ENCODE assay signal across 2 cellular contexts in the genomic region with DNA sequence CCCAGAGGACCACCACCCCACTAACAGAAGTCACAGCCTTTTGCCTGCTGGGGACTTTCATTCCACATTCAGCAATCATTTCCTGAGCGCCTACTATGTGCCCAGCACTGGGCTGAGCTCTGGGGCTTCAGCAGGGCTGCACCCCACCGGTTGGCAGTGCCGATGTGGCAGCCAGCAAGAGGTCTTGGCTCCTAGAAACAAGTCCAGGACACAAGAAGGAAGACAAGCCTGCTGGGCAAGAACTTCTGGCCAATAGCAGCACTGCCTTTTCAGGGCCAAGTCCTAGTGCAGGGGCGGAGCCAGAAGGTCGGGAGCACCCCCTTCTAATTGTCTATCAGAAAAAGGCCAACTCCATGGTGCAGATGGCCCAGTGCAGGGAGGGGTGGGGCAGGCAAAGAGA.
TF ChIP-seq lines count a peak whose summit lies in the region.

No MANE protein-coding gene starts in this region.

TF ChIP-seq in H1, 55 proteins besides CTCF, POLR2A, EP300 and RAD21:
- TF ChIP-seq RNF2 (IDR thresholded peaks at IDR 0.05; ENCODE audit: borderline replicate concordance, low read depth, low read length, missing control alignments, poor library complexity, severe bottlenecking) (peak; percentile 81), CREB1 (IDR thresholded peaks at IDR 0.05) (no peak), ZNF274 (IDR thresholded peaks at IDR 0.05; ENCODE audit: borderline replicate concordance, extremely low read depth, low read length) (no peak), TEAD4 (IDR thresholded peaks at IDR 0.05; ENCODE audit: low read depth, low read length) (no peak), CTBP2 (IDR thresholded peaks at IDR 0.05; ENCODE audit: borderline replicate concordance, insufficient read depth, insufficient read length, low read length) (no peak), SUZ12 (IDR thresholded peaks at IDR 0.05; ENCODE audit: low read length) (peak; percentile 71), RXRA (IDR thresholded peaks at IDR 0.05; ENCODE audit: insufficient read depth, low read depth, low read length) (no peak), BACH1 (IDR thresholded peaks at IDR 0.05; ENCODE audit: low read length) (no peak), SP4 (IDR thresholded peaks at IDR 0.05; ENCODE audit: low read length) (no peak), CBX8 (IDR thresholded peaks at IDR 0.05; ENCODE audit: borderline replicate concordance, low read depth, low read length) (no peak), POU5F1 (IDR thresholded peaks at IDR 0.05; ENCODE audit: low read depth, low read length) (no peak), JUND (IDR thresholded peaks at IDR 0.05; ENCODE audit: low read length) (no peak)
- TF ChIP-seq, protein P1, sequence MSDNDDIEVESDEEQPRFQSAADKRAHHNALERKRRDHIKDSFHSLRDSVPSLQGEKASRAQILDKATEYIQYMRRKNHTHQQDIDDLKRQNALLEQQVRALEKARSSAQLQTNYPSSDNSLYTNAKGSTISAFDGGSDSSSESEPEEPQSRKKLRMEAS (IDR thresholded peaks at IDR 0.05), result no peak

TF ChIP-seq in HepG2, 621 proteins besides CTCF, POLR2A, EP300 and RAD21:
- TF ChIP-seq CENPT (CRISPR knock-in tag; IDR thresholded peaks at IDR 0.05; ENCODE audit: low read depth) (no peak), CREB1 (IDR thresholded peaks at IDR 0.05) (no peak), CREB1 (CRISPR knock-in tag; IDR thresholded peaks at IDR 0.05) (no peak)
